In the genomic region with DNA sequence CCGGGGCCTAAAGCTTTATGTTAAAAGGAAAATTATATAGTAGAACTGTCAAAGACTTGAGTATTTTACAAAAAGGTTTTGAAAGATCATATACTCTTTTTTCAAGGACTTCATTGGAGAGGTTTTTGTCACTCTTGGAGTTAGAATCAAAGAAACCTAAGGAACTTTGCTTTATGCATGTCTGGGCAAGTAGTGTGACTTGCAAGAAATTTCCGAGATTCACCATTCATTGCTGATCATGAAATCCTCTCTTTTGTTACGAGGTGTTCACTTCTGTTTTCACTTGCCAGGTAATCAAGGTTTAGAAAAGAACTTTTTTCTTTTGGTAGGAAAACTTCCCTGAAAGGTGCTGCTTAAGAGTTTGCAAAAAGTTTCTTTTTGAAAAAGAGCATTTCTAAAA, we compare ENCODE assay signal across 23 cellular contexts.
A peak's percentile ranks its signal among the peaks of the same experiment; 100 is the strongest.
DNase-seq lines count a peak whose midpoint lies in the region; ATAC-seq, FAIRE-seq and TF ChIP-seq lines count a peak whose summit lies in the region.
"Had no signal": no experiment of that assay in that cellular context is flagged by ENCODE, and none has a peak within 500 bp of the region (broad histone marks: within the 10 kb centered on the region; RNA-seq: fewer than 3 reads in every experiment).

No MANE protein-coding gene starts in this region.

- peaks cover 42% of the 10 kb centered on the region for H3K36me3 Mint-ChIP-seq in WTC11
- H3K36me3 Mint-ChIP-seq in CD8-positive, alpha-beta memory T cell: peaks cover 13 to 85% (median 37%) of the 10 kb centered on the region in 3 donors

- H3K27me3 ChIP-seq in HUES6 (ENCODE audit: control insufficient read depth, insufficient read depth, low read length) (no peaks in the 10 kb centered on the region), bronchial epithelial cell (ENCODE audit: control insufficient read depth, insufficient read depth, low read length) (no peaks in the 10 kb centered on the region), foreskin keratinocyte (no peaks in the 10 kb centered on the region), uterus (no peaks in the 10 kb centered on the region)
- no peaks in the 10 kb centered on the region for H3K27me3 ChIP-seq in CD8-positive, alpha-beta memory T cell (ENCODE audit: insufficient read depth, low read length, poor library complexity, severe bottlenecking)
- H3K27me3 ChIP-seq: SJSA1 had no signal

- H3K4me1 ChIP-seq in HUES6 (ENCODE audit: control insufficient read depth, insufficient read depth, low read length) (no peaks in the 10 kb centered on the region), foreskin keratinocyte (peaks cover 14% of the 10 kb centered on the region), uterus (no peaks in the 10 kb centered on the region)
- H3K4me1 ChIP-seq in CD8-positive, alpha-beta memory T cell (ENCODE audit: insufficient read depth, low read length): no peaks in the 10 kb centered on the region
- H3K4me1 ChIP-seq: SJSA1 had no signal

- CTCF ChIA-PET in WTC11 (lab: Charles Lee): interaction anchor here (0.9 kb wide), 1 partner anchor 9 kb away, joined by 3 read pairs; no protein-coding TSS in a partner anchor
- CTCF ChIA-PET in CD8-positive, alpha-beta memory T cell (lab: Charles Lee): no interaction called here

- H3K9me3 ChIP-seq in HUES6 (ENCODE audit: control insufficient read depth, insufficient read depth, low read depth, low read length) (no peaks in the 10 kb centered on the region), uterus (no peaks in the 10 kb centered on the region)
- no peaks in the 10 kb centered on the region for H3K9me3 ChIP-seq in CD8-positive, alpha-beta memory T cell (ENCODE audit: low read length)
- H3K9me3 ChIP-seq: SJSA1 had no signal

- H3K4me1 Mint-ChIP-seq in WTC11: no peaks in the 10 kb centered on the region
- H3K4me1 Mint-ChIP-seq in CD8-positive, alpha-beta memory T cell: peaks cover 0 to 6% (median 0%) of the 10 kb centered on the region in 3 donors

- no peaks in the 10 kb centered on the region for H3K27me3 Mint-ChIP-seq in WTC11 (ENCODE audit: low read depth)
- no peaks in the 10 kb centered on the region for H3K27me3 Mint-ChIP-seq in CD8-positive, alpha-beta memory T cell

- POLR2A ChIA-PET in WTC11 (lab: Charles Lee): no interaction called here
- POLR2A ChIA-PET in CD8-positive, alpha-beta memory T cell (lab: Charles Lee): no interaction called here

- peaks cover 81% of the 10 kb centered on the region for H3K36me3 ChIP-seq in HUES6 (ENCODE audit: control insufficient read depth, insufficient read depth, low read length)
- H3K36me3 ChIP-seq in bronchial epithelial cell (ENCODE audit: control insufficient read depth, insufficient read depth, low read length): peaks cover 4% of the 10 kb centered on the region
- H3K36me3 ChIP-seq in CD8-positive, alpha-beta memory T cell (ENCODE audit: insufficient read depth, low read length): peaks cover 40% of the 10 kb centered on the region
- no peaks in the 10 kb centered on the region for H3K36me3 ChIP-seq in uterus

- no peak overlapping the region for H3K4me3 Mint-ChIP-seq in WTC11
- H3K4me3 Mint-ChIP-seq in CD8-positive, alpha-beta memory T cell: no peak overlapping the region

- ATAC-seq in WTC11 (no peak), foreskin keratinocyte (no peak)
- ATAC-seq: PC-3 had no signal

- no peak for FAIRE-seq in bronchial epithelial cell (lab: Jason Lieb, UNC)
- FAIRE-seq: GM18507 had no signal

- intact Hi-C loops in uterus (cut with DNase I; ENCODE audit: low total_unique reads): no loop called here

- no peak overlapping the region for H3K9ac ChIP-seq in HUES6 (ENCODE audit: low read length)

- peak overlapping the region; percentile 63; the same call in 1 of the 2 replicates for H3K27ac Mint-ChIP-seq in WTC11
- no peak overlapping the region for H3K27ac Mint-ChIP-seq in CD8-positive, alpha-beta memory T cell

- no peak for TF ChIP-seq POLR2A in uterus (IDR thresholded peaks at IDR 0.05)

- no peak overlapping the region for H3K4me3 ChIP-seq in HUES6 (ENCODE audit: low read depth, low read length)
- H3K4me3 ChIP-seq in bronchial epithelial cell (ENCODE audit: low read depth, low read length): no peak overlapping the region
- no peak overlapping the region for H3K4me3 ChIP-seq in CD8-positive, alpha-beta memory T cell (ENCODE audit: low read length)
- no peak overlapping the region for H3K4me3 ChIP-seq in uterus
- H3K4me3 ChIP-seq: SJSA1 had no signal

- DNase-seq in WTC11 (ENCODE audit: low spot score): no peak
- peak; percentile 79 for DNase-seq in bronchial epithelial cell (ENCODE audit: low read depth)
- peak; percentile 35 to 62 for DNase-seq in foreskin keratinocyte
- no peak for DNase-seq in caudate nucleus (lab: John Stamatoyannopoulos, UW)
- DNase-seq in CD8-positive, alpha-beta memory T cell: no peak
- DNase-seq in uterus: no peak
- no peak for DNase-seq in hepatic stellate cell (ENCODE audit: low spot score)
- DNase-seq: DMS153; DND-41; H7; Karpas-422; MV-4-11; NCI-H1105 treated with DMSO at 0.1 percent for 48 hours; NCI-H2029; NCI-H446 treated with DMSO at 0.1 percent for 48 hours; NCI-H526; NCI-H82; NK-92 treated with Interleukin-12 subunit alpha and Interleukin-12 subunit beta, amount 100 ng/mL, for 24 hours; PC-3; Right ventricle myocardium superior had no signal

- H3K27ac ChIP-seq in HUES6 (ENCODE audit: low read depth, low read length): peak overlapping the region; percentile 59
- no peak overlapping the region for H3K27ac ChIP-seq in foreskin keratinocyte
- H3K27ac ChIP-seq in caudate nucleus (ENCODE audit: low read depth, low read length): no peak overlapping the region
- H3K27ac ChIP-seq in CD8-positive, alpha-beta memory T cell (ENCODE audit: low read depth, low read length): no peak overlapping the region
- no peak overlapping the region for H3K27ac ChIP-seq in uterus
- H3K27ac ChIP-seq: SJSA1 had no signal

- no peaks in the 10 kb centered on the region for H3K9me3 Mint-ChIP-seq in WTC11
- H3K9me3 Mint-ChIP-seq in CD8-positive, alpha-beta memory T cell: no peaks in the 10 kb centered on the region

- TF ChIP-seq CTCF in WTC11 (IDR thresholded peaks at IDR 0.05) (no peak), bronchial epithelial cell (IDR thresholded peaks at IDR 0.05; ENCODE audit: insufficient read depth, low read length, severe bottlenecking) (no peak), foreskin keratinocyte (conservative IDR thresholded peaks at IDR 0.05) (no peak), uterus (IDR thresholded peaks at IDR 0.05) (no peak)

TF ChIP-seq in WTC11, 78 proteins besides CTCF, POLR2A, EP300 and RAD21 (continues in another document):
- TF ChIP-seq ZNF671 (CRISPR knock-in tag; IDR thresholded peaks at IDR 0.05): no peak
- TF ChIP-seq, protein P1, sequence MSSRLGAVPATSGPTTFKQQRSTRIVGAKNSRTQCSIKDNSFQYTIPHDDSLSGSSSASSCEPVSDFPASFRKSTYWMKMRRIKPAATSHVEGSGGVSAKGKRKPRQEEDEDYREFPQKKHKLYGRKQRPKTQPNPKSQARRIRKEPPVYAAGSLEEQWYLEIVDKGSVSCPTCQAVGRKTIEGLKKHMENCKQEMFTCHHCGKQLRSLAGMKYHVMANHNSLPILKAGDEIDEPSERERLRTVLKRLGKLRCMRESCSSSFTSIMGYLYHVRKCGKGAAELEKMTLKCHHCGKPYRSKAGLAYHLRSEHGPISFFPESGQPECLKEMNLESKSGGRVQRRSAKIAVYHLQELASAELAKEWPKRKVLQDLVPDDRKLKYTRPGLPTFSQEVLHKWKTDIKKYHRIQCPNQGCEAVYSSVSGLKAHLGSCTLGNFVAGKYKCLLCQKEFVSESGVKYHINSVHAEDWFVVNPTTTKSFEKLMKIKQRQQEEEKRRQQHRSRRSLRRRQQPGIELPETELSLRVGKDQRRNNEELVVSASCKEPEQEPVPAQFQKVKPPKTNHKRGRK (CRISPR knock-in tag; IDR thresholded peaks at IDR 0.05; ENCODE audit: borderline replicate concordance): no peak
- TF ChIP-seq CREB1 (CRISPR knock-in tag; IDR thresholded peaks at IDR 0.05): no peak
- no peak for TF ChIP-seq FOXK1 (CRISPR knock-in tag; IDR thresholded peaks at IDR 0.05)
- TF ChIP-seq, protein P2, sequence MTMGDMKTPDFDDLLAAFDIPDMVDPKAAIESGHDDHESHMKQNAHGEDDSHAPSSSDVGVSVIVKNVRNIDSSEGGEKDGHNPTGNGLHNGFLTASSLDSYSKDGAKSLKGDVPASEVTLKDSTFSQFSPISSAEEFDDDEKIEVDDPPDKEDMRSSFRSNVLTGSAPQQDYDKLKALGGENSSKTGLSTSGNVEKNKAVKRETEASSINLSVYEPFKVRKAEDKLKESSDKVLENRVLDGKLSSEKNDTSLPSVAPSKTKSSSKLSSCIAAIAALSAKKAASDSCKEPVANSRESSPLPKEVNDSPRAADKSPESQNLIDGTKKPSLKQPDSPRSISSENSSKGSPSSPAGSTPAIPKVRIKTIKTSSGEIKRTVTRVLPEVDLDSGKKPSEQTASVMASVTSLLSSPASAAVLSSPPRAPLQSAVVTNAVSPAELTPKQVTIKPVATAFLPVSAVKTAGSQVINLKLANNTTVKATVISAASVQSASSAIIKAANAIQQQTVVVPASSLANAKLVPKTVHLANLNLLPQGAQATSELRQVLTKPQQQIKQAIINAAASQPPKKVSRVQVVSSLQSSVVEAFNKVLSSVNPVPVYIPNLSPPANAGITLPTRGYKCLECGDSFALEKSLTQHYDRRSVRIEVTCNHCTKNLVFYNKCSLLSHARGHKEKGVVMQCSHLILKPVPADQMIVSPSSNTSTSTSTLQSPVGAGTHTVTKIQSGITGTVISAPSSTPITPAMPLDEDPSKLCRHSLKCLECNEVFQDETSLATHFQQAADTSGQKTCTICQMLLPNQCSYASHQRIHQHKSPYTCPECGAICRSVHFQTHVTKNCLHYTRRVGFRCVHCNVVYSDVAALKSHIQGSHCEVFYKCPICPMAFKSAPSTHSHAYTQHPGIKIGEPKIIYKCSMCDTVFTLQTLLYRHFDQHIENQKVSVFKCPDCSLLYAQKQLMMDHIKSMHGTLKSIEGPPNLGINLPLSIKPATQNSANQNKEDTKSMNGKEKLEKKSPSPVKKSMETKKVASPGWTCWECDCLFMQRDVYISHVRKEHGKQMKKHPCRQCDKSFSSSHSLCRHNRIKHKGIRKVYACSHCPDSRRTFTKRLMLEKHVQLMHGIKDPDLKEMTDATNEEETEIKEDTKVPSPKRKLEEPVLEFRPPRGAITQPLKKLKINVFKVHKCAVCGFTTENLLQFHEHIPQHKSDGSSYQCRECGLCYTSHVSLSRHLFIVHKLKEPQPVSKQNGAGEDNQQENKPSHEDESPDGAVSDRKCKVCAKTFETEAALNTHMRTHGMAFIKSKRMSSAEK (CRISPR knock-in tag; IDR thresholded peaks at IDR 0.05; ENCODE audit: borderline replicate concordance): no peak
- TF ChIP-seq, protein P3, sequence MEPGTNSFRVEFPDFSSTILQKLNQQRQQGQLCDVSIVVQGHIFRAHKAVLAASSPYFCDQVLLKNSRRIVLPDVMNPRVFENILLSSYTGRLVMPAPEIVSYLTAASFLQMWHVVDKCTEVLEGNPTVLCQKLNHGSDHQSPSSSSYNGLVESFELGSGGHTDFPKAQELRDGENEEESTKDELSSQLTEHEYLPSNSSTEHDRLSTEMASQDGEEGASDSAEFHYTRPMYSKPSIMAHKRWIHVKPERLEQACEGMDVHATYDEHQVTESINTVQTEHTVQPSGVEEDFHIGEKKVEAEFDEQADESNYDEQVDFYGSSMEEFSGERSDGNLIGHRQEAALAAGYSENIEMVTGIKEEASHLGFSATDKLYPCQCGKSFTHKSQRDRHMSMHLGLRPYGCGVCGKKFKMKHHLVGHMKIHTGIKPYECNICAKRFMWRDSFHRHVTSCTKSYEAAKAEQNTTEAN (CRISPR knock-in tag; IDR thresholded peaks at IDR 0.05): no peak

Comparison
In these comparisons a context has a peak if more than half of its experiments do, and no peak if none do; other contexts are left out.
1. DNase-seq: peak in bronchial epithelial cell (single experiment) and foreskin keratinocyte (2 of 2); none in WTC11 (single experiment), caudate nucleus (0 of 61), CD8-positive, alpha-beta memory T cell (0 of 5), uterus (0 of 2) and hepatic stellate cell (single experiment).